ENCODE assay signal across 19 cellular contexts in genomic region chr17:39104046-39104445, GRCh38. TPM values are rescaled to one million over a fixed set of nuclear protein-coding genes. Genes with fewer than 3 reads are reported as not detected.
DNase-seq lines count a peak whose midpoint lies in the region; ATAC-seq, FAIRE-seq and TF ChIP-seq lines count a peak whose summit lies in the region.
"Had no signal": no experiment of that assay in that cellular context is flagged by ENCODE, and none has a peak within 500 bp of the region (broad histone marks: within the 10 kb centered on the region; RNA-seq: fewer than 3 reads in every experiment).

No MANE protein-coding gene starts in this region.

- intact Hi-C loops in right cardiac atrium (cut with DNase I) (no loop called here), cardiac septum (cut with DNase I) (loop anchor here (5.0 kb wide), 1 partner anchor 38 kb away; no protein-coding TSS in a partner anchor), body of pancreas (cut with DNase I) (no loop called here), HepG2 (cut with micrococcal nuclease; ENCODE audit: unreplicated experiment) (no loop called here)

- DNase-seq in right cardiac atrium (peak in 1 of 3 donors; percentile 1), cardiac septum (ENCODE audit: low spot score) (no peak), body of pancreas (peak in 3 of 4 donors; percentile 35 to 62 (median 45)), HepG2 (ENCODE audit: low spot score) (no peak), suprapubic skin (ENCODE audit: low spot score in 2 of 2) (no peak), cerebellar nuclear complex (lab: John Stamatoyannopoulos, UW) (no peak), D341Med (ENCODE audit: low spot score) (no peak), RWPE1 (ENCODE audit: low spot score) (no peak)
- DNase-seq: activated CD4-positive, alpha-beta T cell treated with anti-CD3 and anti-CD28 coated beads for 4 hours; BE2C; GDM1; MV-4-11; NCI-H1694 treated with DMSO at 0.1 percent for 48 hours; NCI-H748 treated with DMSO at 0.1 percent for 48 hours; psoas muscle; Right ventricle myocardium superior; spleen; upper lobe of right lung had no signal

- CTCF ChIA-PET in HepG2 (lab: Yijun Ruan, JAX; ENCODE audit: low intra/inter-chr PET ratio, low total read pairs) (no interaction called here), RWPE1 (lab: Yijun Ruan, JAX) (interaction anchor here (0.8 kb wide), 1 partner anchor 49 kb away, joined by 3 read pairs; no protein-coding TSS in a partner anchor)

- FAIRE-seq in HepG2 (lab: Jason Lieb, UNC), result no peak
- FAIRE-seq: A204.1 had no signal

- no peak overlapping the region for H3K4me2 ChIP-seq in HepG2 (ENCODE audit: low read depth, low read length)

- ATAC-seq in right cardiac atrium (peak; percentile 12 to 20), body of pancreas (peak; percentile 74), HepG2 (peak; percentile 19)
- ATAC-seq: psoas muscle, upper lobe of right lung had no signal

- TF ChIP-seq RAD21 in HepG2 (CRISPR knock-in tag; IDR thresholded peaks at IDR 0.05), result no peak

- no peaks in the 10 kb centered on the region; the same call in 1 of the 2 replicates for H4K20me1 ChIP-seq in HepG2 (ENCODE audit: insufficient read depth, low read length)

- H2AFZ ChIP-seq in HepG2 (ENCODE audit: low read length), result no peak overlapping the region

- H3K4me3 ChIP-seq in right cardiac atrium (ENCODE audit: low read length), result no peak overlapping the region
- no peak overlapping the region for H3K4me3 ChIP-seq in body of pancreas
- H3K4me3 ChIP-seq in HepG2 (replicated peaks in 1 of 3; ENCODE audit: insufficient read depth in 1 of 3, low read depth in 2 of 3, low read length in 3 of 3), result no peak overlapping the region
- H3K4me3 ChIP-seq in suprapubic skin, result no peak overlapping the region
- H3K4me3 ChIP-seq: psoas muscle, spleen, upper lobe of right lung had no signal

- no TSS peak for BruUV-seq in HepG2 (replicated peaks; lab: Mats Ljungman, UMichigan)

- TF ChIP-seq CTCF in body of pancreas (IDR thresholded peaks at IDR 0.05) (no peak), HepG2 (CRISPR knock-in tag; IDR thresholded peaks at IDR 0.05) (no peak), suprapubic skin (IDR thresholded peaks at IDR 0.05) (no peak), RWPE1 (conservative IDR thresholded peaks at IDR 0.05; ENCODE audit: low read depth) (no peak)

- TF ChIP-seq POLR2A in body of pancreas (IDR thresholded peaks at IDR 0.05) (no peak), HepG2 (IDR thresholded peaks at IDR 0.05; ENCODE audit: insufficient read depth in 1 of 2, low read depth in 2 of 2, low read length in 2 of 2) (no peak), suprapubic skin (IDR thresholded peaks at IDR 0.05) (no peak)

- POLR2A ChIA-PET in HepG2 (lab: Yijun Ruan, JAX), result no interaction called here
- POLR2A ChIA-PET in RWPE1 (lab: Yijun Ruan, JAX; ENCODE audit: low non-redundant PET), result no interaction called here

- H3K27me3 ChIP-seq in right cardiac atrium (ENCODE audit: control insufficient read depth, insufficient read depth), result no peaks in the 10 kb centered on the region
- no peaks in the 10 kb centered on the region for H3K27me3 ChIP-seq in body of pancreas
- peaks cover 0 to 61% of the 10 kb centered on the region in 2 experiments; a peak in 4 of 5 replicates for H3K27me3 ChIP-seq in HepG2 (ENCODE audit: control insufficient read depth in 1 of 2, insufficient read depth in 2 of 2, low read length in 2 of 2)
- no peaks in the 10 kb centered on the region for H3K27me3 ChIP-seq in suprapubic skin
- H3K27me3 ChIP-seq: BE2C, upper lobe of right lung had no signal

- in situ Hi-C loops in HepG2 (cut with HindIII; ENCODE audit: extremely low pct_ligation_motif_present, low pct_unique_long_range_greater_than_20kb), result no loop called here

- peak overlapping the region; percentile 62 for H3K27ac ChIP-seq in right cardiac atrium (ENCODE audit: low read length)
- peak overlapping the region in 2 of 4 donors; percentile 36 to 37 for H3K27ac ChIP-seq in body of pancreas
- no peak overlapping the region for H3K27ac ChIP-seq in HepG2 (ENCODE audit: extremely low read length, insufficient read depth, low read length)
- H3K27ac ChIP-seq in suprapubic skin, result no peak overlapping the region
- H3K27ac ChIP-seq in RWPE1, result no peak overlapping the region
- H3K27ac ChIP-seq: psoas muscle, spleen, upper lobe of right lung had no signal

- no peak overlapping the region for H3K9ac ChIP-seq in HepG2 (ENCODE audit: insufficient read depth, low read depth, low read length)

- no peaks in the 10 kb centered on the region for H3K79me2 ChIP-seq in HepG2 (ENCODE audit: insufficient read depth, low read length)

- H3K4me1 ChIP-seq in right cardiac atrium (ENCODE audit: control insufficient read depth, insufficient read depth, low read length) (no peaks in the 10 kb centered on the region), body of pancreas (peaks cover 14% of the 10 kb centered on the region), HepG2 (ENCODE audit: insufficient read depth, low read length) (peaks cover 18% of the 10 kb centered on the region), suprapubic skin (no peaks in the 10 kb centered on the region)
- H3K4me1 ChIP-seq: psoas muscle had no signal

- H3K36me3 ChIP-seq in body of pancreas (replicated peaks in 1 of 2; ENCODE audit: insufficient read depth in 1 of 2, low read depth in 2 of 2) (no peaks in the 10 kb centered on the region), HepG2 (replicated peaks in 1 of 2; ENCODE audit: control insufficient read depth in 1 of 2, insufficient read depth in 2 of 2, low read length in 2 of 2) (no peaks in the 10 kb centered on the region), suprapubic skin (no peaks in the 10 kb centered on the region)
- H3K36me3 ChIP-seq: BE2C, spleen, upper lobe of right lung had no signal

- WGBS in right cardiac atrium, result 44% methylated on average over 5 of the region's 5 CpGs
- 37 to 42% methylated on average over 5 of the region's 5 CpGs for WGBS in body of pancreas, 2 donors
- 20% methylated on average over 5 of the region's 5 CpGs for WGBS in HepG2 (ENCODE audit: low lambda C conversion rate)
- WGBS in suprapubic skin, result 83% methylated on average over 5 of the region's 5 CpGs

- H3K9me3 ChIP-seq in right cardiac atrium (ENCODE audit: control insufficient read depth, low read length), result no peaks in the 10 kb centered on the region
- no peaks in the 10 kb centered on the region for H3K9me3 ChIP-seq in body of pancreas
- H3K9me3 ChIP-seq in HepG2 (ENCODE audit: low read length), result no peaks in the 10 kb centered on the region
- H3K9me3 ChIP-seq in suprapubic skin, result no peaks in the 10 kb centered on the region
- H3K9me3 ChIP-seq: BE2C, psoas muscle, spleen, upper lobe of right lung had no signal

- TF ChIP-seq EP300 in HepG2 (IDR thresholded peaks at IDR 0.05; ENCODE audit: low read depth in 2 of 2, low read length in 2 of 2) (no peak), HepG2 (CRISPR knock-in tag; IDR thresholded peaks at IDR 0.05; ENCODE audit: borderline replicate concordance) (no peak), suprapubic skin (IDR thresholded peaks at IDR 0.05) (no peak)

TF ChIP-seq in HepG2, 621 proteins besides CTCF, POLR2A, EP300 and RAD21 (continues in another document):
- TF ChIP-seq NFE2L1 (CRISPR knock-in tag; IDR thresholded peaks at IDR 0.05; ENCODE audit: borderline replicate concordance) (no peak), ZSCAN21 (CRISPR knock-in tag; IDR thresholded peaks at IDR 0.05; ENCODE audit: borderline replicate concordance) (no peak), NR2F1 (CRISPR knock-in tag; IDR thresholded peaks at IDR 0.05) (peak in 1 of 2 experiments; percentile 81; a peak in 2 of 4 replicates), TFAP4 (IDR thresholded peaks at IDR 0.05; ENCODE audit: borderline replicate concordance, low read depth) (0 out of 2 replicates have a peak, but pooled peaks have one; percentile 24), ZMYM2 (CRISPR knock-in tag; IDR thresholded peaks at IDR 0.05) (no peak), NR2F6 (IDR thresholded peaks at IDR 0.05) (peak; percentile 28; the same call in 1 of the 2 replicates), NR2F6 (CRISPR knock-in tag; IDR thresholded peaks at IDR 0.05) (no peak), ZNF629 (CRISPR knock-in tag; conservative IDR thresholded peaks at IDR 0.05) (peak; percentile 37; the same call in 1 of the 2 replicates), FOSL2 (CRISPR knock-in tag; IDR thresholded peaks at IDR 0.05) (peak; percentile 61)

RNA-seq across cellular contexts. Expression of gene PLXDC1, which starts 47.4 kb away (rescaled TPM):
- total RNA-seq in right cardiac atrium (10 to 100 TPM in 1 of 4 donors, 1 to 10 TPM in 3; 4.4 to 14.6 (median 5.8) TPM), cardiac septum (21.4 TPM), body of pancreas (1 to 10 TPM in 1 of 2 donors, not detected in 1; 6.5 TPM), HepG2 (2016; rRNA removed; fragmentation: Illumina TruSeq; extraction: Trizol) (not detected in 2 replicates), suprapubic skin (10 to 100 TPM in 1 of 4 donors, 1 to 10 TPM in 3; 5.3 to 14.1 (median 6.3) TPM)
- polyA plus RNA-seq in right cardiac atrium (13.0 TPM), HepG2 (2011; rRNA removed) (not detected in 2 replicates)
- not detected in 2 replicates for total RNA-seq in HepG2 (2016; cell fraction: cytosol; rRNA removed; fragmentation: Illumina TruSeq; extraction: Trizol; ENCODE audit: low read depth)
- total RNA-seq in HepG2 (2016; cell fraction: insoluble cytoplasmic fraction; rRNA removed; fragmentation: Illumina TruSeq; extraction: Trizol), result not detected in 2 replicates
- not detected in 2 replicates for total RNA-seq in HepG2 (2016; cell fraction: membrane; rRNA removed; fragmentation: Illumina TruSeq; extraction: Trizol)
- not detected in 2 replicates for total RNA-seq in HepG2 (2016; cell fraction: nucleus; rRNA removed; fragmentation: Illumina TruSeq; extraction: Trizol)
- polyA plus RNA-seq in HepG2 (2011; cell fraction: cytosol; rRNA removed), result not detected in 2 replicates
- not detected in 2 replicates for polyA plus RNA-seq in HepG2 (2011; cell fraction: nucleus; rRNA removed)
- not detected in 2 replicates for polyA plus RNA-seq in HepG2 (2012)
- not detected in 2 replicates for polyA plus RNA-seq in HepG2 (2016; cell fraction: cytosol; fragmentation: Illumina TruSeq; extraction: Trizol; ENCODE audit: low read depth)
- not detected in 2 replicates for polyA plus RNA-seq in HepG2 (2016; cell fraction: insoluble cytoplasmic fraction; fragmentation: Illumina TruSeq; extraction: Trizol; ENCODE audit: low read depth)
- polyA plus RNA-seq in HepG2 (2016; cell fraction: membrane; fragmentation: Illumina TruSeq; extraction: Trizol; ENCODE audit: low read depth), result not detected in 2 replicates
- not detected in 2 replicates for polyA plus RNA-seq in HepG2 (2016; cell fraction: nucleus; fragmentation: Illumina TruSeq; extraction: Trizol; ENCODE audit: insufficient read depth, low read depth)
- 0.44 TPM in 1 of 2 replicates, not detected in the other for polyA minus RNA-seq in HepG2 (2011; rRNA and poly(A)+ RNA removed; ENCODE audit: low replicate concordance)
- not detected in 2 replicates for polyA minus RNA-seq in HepG2 (2011; cell fraction: cytosol; rRNA and poly(A)+ RNA removed)
- not detected in 2 replicates for polyA minus RNA-seq in HepG2 (2011; cell fraction: nucleus; rRNA and poly(A)+ RNA removed)

Comparison
In these comparisons a context has a peak if more than half of its experiments do, and no peak if none do; other contexts are left out.
1. ATAC-seq: peak in every context shown above with its lines; median percentile 74 in body of pancreas; 19 in HepG2; 16 in right cardiac atrium.
2. DNase-seq: peak in body of pancreas (3 of 4); none in cardiac septum (single experiment), HepG2 (single experiment), suprapubic skin (0 of 2), cerebellar nuclear complex (0 of 2), D341Med (single experiment) and RWPE1 (single experiment).